ENCODE assay signal across 11 cellular contexts in genomic region chr20:36728986-36729385, GRCh38. TPM values are rescaled to one million over a fixed set of nuclear protein-coding genes. Genes with fewer than 3 reads are reported as not detected.
DNase-seq lines count a peak whose midpoint lies in the region; ATAC-seq and TF ChIP-seq lines count a peak whose summit lies in the region.
"Had no signal": no experiment of that assay in that cellular context is flagged by ENCODE, and none has a peak within 500 bp of the region (broad histone marks: within the 10 kb centered on the region; RNA-seq: fewer than 3 reads in every experiment).

No MANE protein-coding gene starts in this region.

- no peak overlapping the region for H3K4me3 ChIP-seq in NB4 (ENCODE audit: low read depth, low read length)
- H3K4me3 ChIP-seq in mammary epithelial cell (replicated peaks in 1 of 3; ENCODE audit: insufficient read depth in 1 of 3, low read depth in 2 of 3, low read length in 3 of 3), result no peak overlapping the region

- TF ChIP-seq CTCF in NB4 (IDR thresholded peaks at IDR 0.05; ENCODE audit: low read depth, low read length) (peak; percentile 39), mammary epithelial cell (conservative IDR thresholded peaks at IDR 0.05 in 1 of 2, IDR thresholded peaks at IDR 0.05 in 1 of 2; ENCODE audit: extremely low read depth in 1 of 2, insufficient read depth in 1 of 2, low read depth in 1 of 2, low read length in 2 of 2) (peak; percentile 35 to 39)

- H3K4me1 Mint-ChIP-seq in activated naive CD4-positive, alpha-beta T cell treated with anti-CD3 and anti-CD28 coated beads for 36 hours (ENCODE audit: low read depth), result peaks cover 19% of the 10 kb centered on the region
- peaks cover 13% of the 10 kb centered on the region for H3K4me1 Mint-ChIP-seq in stimulated activated memory B cell treated with anti-CD40 and anti-IgM and Interleukin-4, amounts not matched to agents 10 μg/mL and 1 μg/mL and 100 μg/mL, for 72 hours

- DNase-seq in activated naive CD4-positive, alpha-beta T cell treated with anti-CD3 and anti-CD28 coated beads for 36 hours, result peak; percentile 10
- no peak for DNase-seq in activated naive CD4-positive, alpha-beta T cell (lab: John Stamatoyannopoulos, UW)
- DNase-seq in NB4 (ENCODE audit: low read depth) (peak; percentile 66), mammary epithelial cell (peak; percentile 58), amniotic stem cell (lab: John Stamatoyannopoulos, UW) (no peak)
- DNase-seq: activated effector memory CD4-positive, alpha-beta T cell treated with Interleukin-2 at 50 U/mL for 16 hours; Right ventricle myocardium superior had no signal

- 64% methylated on average over 3 of the region's 3 CpGs for WGBS in mammary epithelial cell (ENCODE audit: low coverage, missing lambda C conversion rate)

- H3K27ac ChIP-seq in mammary epithelial cell (ENCODE audit: insufficient read depth, low read depth, low read length), result no peak overlapping the region

- no peak overlapping the region for H3K4me2 ChIP-seq in mammary epithelial cell (ENCODE audit: insufficient read depth, low read depth, low read length)

- H2AFZ ChIP-seq in mammary epithelial cell (ENCODE audit: low read depth, low read length), result no peak overlapping the region

- H3K36me3 Mint-ChIP-seq in activated naive CD4-positive, alpha-beta T cell treated with anti-CD3 and anti-CD28 coated beads for 36 hours (ENCODE audit: low read depth), result no peaks in the 10 kb centered on the region
- peaks cover 4% of the 10 kb centered on the region for H3K36me3 Mint-ChIP-seq in stimulated activated memory B cell treated with anti-CD40 and anti-IgM and Interleukin-4, amounts not matched to agents 10 μg/mL and 1 μg/mL and 100 μg/mL, for 72 hours

- no peak overlapping the region for H3K4me3 Mint-ChIP-seq in activated naive CD4-positive, alpha-beta T cell treated with anti-CD3 and anti-CD28 coated beads for 36 hours
- no peak overlapping the region for H3K4me3 Mint-ChIP-seq in stimulated activated memory B cell treated with anti-CD40 and anti-IgM and Interleukin-4, amounts not matched to agents 10 μg/mL and 1 μg/mL and 100 μg/mL, for 72 hours
- H3K4me3 Mint-ChIP-seq: CD14-positive monocyte had no signal

- peaks cover 9% of the 10 kb centered on the region for H3K79me2 ChIP-seq in mammary epithelial cell (ENCODE audit: insufficient read depth, low read length)

- H3K9me3 Mint-ChIP-seq in activated naive CD4-positive, alpha-beta T cell treated with anti-CD3 and anti-CD28 coated beads for 36 hours, result no peaks in the 10 kb centered on the region
- no peaks in the 10 kb centered on the region for H3K9me3 Mint-ChIP-seq in stimulated activated memory B cell treated with anti-CD40 and anti-IgM and Interleukin-4, amounts not matched to agents 10 μg/mL and 1 μg/mL and 100 μg/mL, for 72 hours

- H4K20me1 ChIP-seq in mammary epithelial cell (ENCODE audit: insufficient read depth, low read length), result no peaks in the 10 kb centered on the region

- no TSS peak for BruUV-seq in mammary epithelial cell (replicated peaks; lab: Mats Ljungman, UMichigan)

- no peaks in the 10 kb centered on the region for H3K9me3 ChIP-seq in mammary epithelial cell (replicated peaks; ENCODE audit: insufficient read depth, low read length)

- no peaks in the 10 kb centered on the region for H3K27me3 ChIP-seq in mammary epithelial cell (ENCODE audit: insufficient read depth, low read length)

- no peak overlapping the region for H3K27ac Mint-ChIP-seq in activated naive CD4-positive, alpha-beta T cell treated with anti-CD3 and anti-CD28 coated beads for 36 hours
- H3K27ac Mint-ChIP-seq in stimulated activated memory B cell treated with anti-CD40 and anti-IgM and Interleukin-4, amounts not matched to agents 10 μg/mL and 1 μg/mL and 100 μg/mL, for 72 hours, result no peak overlapping the region
- H3K27ac Mint-ChIP-seq: CD14-positive monocyte had no signal

- H3K4me1 ChIP-seq in mammary epithelial cell (ENCODE audit: insufficient read depth, low read length), result peaks cover 5% of the 10 kb centered on the region

- TF ChIP-seq POLR2A in NB4 (IDR thresholded peaks at IDR 0.05; ENCODE audit: extremely low read depth, insufficient read length), result no peak

- dilution Hi-C loops in mammary epithelial cell (cut with HindIII; ENCODE audit: low sequenced_read_pairs), result no loop called here

- peak; percentile 53 for ATAC-seq in stimulated activated memory B cell treated with anti-CD40 and anti-IgM and Interleukin-4, amounts not matched to agents 10 μg/mL and 1 μg/mL and 100 μg/mL, for 72 hours
- ATAC-seq in HG02678 (IDR thresholded peaks at IDR 0.05; ENCODE audit: unreplicated experiment) (no peak), HG03095 (IDR thresholded peaks at IDR 0.05; ENCODE audit: unreplicated experiment) (no peak)

- H3K27me3 Mint-ChIP-seq in activated naive CD4-positive, alpha-beta T cell treated with anti-CD3 and anti-CD28 coated beads for 36 hours (ENCODE audit: low read depth), result no peaks in the 10 kb centered on the region
- no peaks in the 10 kb centered on the region for H3K27me3 Mint-ChIP-seq in stimulated activated memory B cell treated with anti-CD40 and anti-IgM and Interleukin-4, amounts not matched to agents 10 μg/mL and 1 μg/mL and 100 μg/mL, for 72 hours

- no peak overlapping the region for H3K9ac ChIP-seq in mammary epithelial cell (ENCODE audit: insufficient read depth, low read length)

- in situ Hi-C loops in mammary epithelial cell (cut with MboI; ENCODE audit: low sequenced_read_pairs in 2 of 2), result no loop called here

- intact Hi-C loops in activated naive CD4-positive, alpha-beta T cell treated with anti-CD3 and anti-CD28 coated beads for 36 hours (cut with micrococcal nuclease), result loop anchor here (1.0 kb wide), 1 partner anchor 117 kb away; no protein-coding TSS in a partner anchor
- intact Hi-C loops in mammary epithelial cell (cut with micrococcal nuclease), result loop anchor here (5.0 kb wide), 1 partner anchor 122 kb away; the partner anchor contains the start of gene RAB5IF

- no peaks in the 10 kb centered on the region for H3K36me3 ChIP-seq in mammary epithelial cell (ENCODE audit: insufficient read depth, low read length)

- CTCF ChIA-PET in activated naive CD4-positive, alpha-beta T cell treated with anti-CD3 and anti-CD28 coated beads for 36 hours (lab: Charles Lee), result interaction anchor here (0.7 to 1.6 kb wide), 5 partner anchors 11 to 116 kb away, joined by 3 to 6 read pairs (median 4); no protein-coding TSS in a partner anchor
- CTCF ChIA-PET in mammary epithelial cell (lab: Charles Lee; ENCODE audit: low non-redundant PET), result interaction anchor here (0.6 kb wide), 3 partner anchors 40 to 1654 kb away, joined by 3 to 5 read pairs (median 4); no protein-coding TSS in a partner anchor

RNA-seq across cellular contexts. Expression of gene NDRG3, which starts 16.9 kb away (rescaled TPM):
- total RNA-seq in activated naive CD4-positive, alpha-beta T cell treated with anti-CD3 and anti-CD28 coated beads for 36 hours, result 10 to 100 TPM; 26.1 to 28.2 TPM
- total RNA-seq in mammary epithelial cell, result 10 to 100 TPM; 20.8 to 25.9 TPM
- 29.2 TPM for polyA plus RNA-seq in mammary epithelial cell
- polyA minus RNA-seq in mammary epithelial cell, result 36.9 TPM

RNA-seq across cellular contexts. Expression of gene DSN1, which starts 44.6 kb away (rescaled TPM):
- total RNA-seq in activated naive CD4-positive, alpha-beta T cell treated with anti-CD3 and anti-CD28 coated beads for 36 hours, result 10 to 100 TPM; 23.0 to 24.7 TPM
- total RNA-seq in mammary epithelial cell, result 10 to 100 TPM in 1 of 2 donors, 1 to 10 TPM in 1; 6.7 to 12.8 TPM
- 17.3 TPM for polyA plus RNA-seq in mammary epithelial cell
- 17.2 TPM for polyA minus RNA-seq in mammary epithelial cell

Comparison
In these comparisons a context has a peak if more than half of its experiments do, and no peak if none do; other contexts are left out.
1. DNase-seq: peak in activated naive CD4-positive, alpha-beta T cell treated with anti-CD3 and anti-CD28 coated beads for 36 hours (single experiment), NB4 (single experiment) and mammary epithelial cell (single experiment); none in activated naive CD4-positive, alpha-beta T cell (0 of 4) and amniotic stem cell (single experiment).